Comparison of ENCODE assay signal across 8 cellular contexts in genomic region chr16:72172105-72173034, GRCh38. TPM values are rescaled to one million over a fixed set of nuclear protein-coding genes. Genes with fewer than 3 reads are reported as not detected.
A peak's percentile ranks its signal among the peaks of the same experiment; 100 is the strongest.
DNase-seq lines count a peak whose midpoint lies in the region; ATAC-seq and TF ChIP-seq lines count a peak whose summit lies in the region.

TSS of gene PMFBP1 (minus strand) at chr16:72172155. CDS start at chr16:72171208, 947 bp downstream.

- H3K27me3 Mint-ChIP-seq in activated T-cell treated with anti-CD3 and anti-CD28 coated beads, Interleukin-2, amount 50 U/mL, for 72 hours (ENCODE audit: low read depth) = peaks cover 17% of the 10 kb centered on the region

- H3K27me3 ChIP-seq in GM23248 (replicated peaks; ENCODE audit: insufficient read depth) (no peaks in the 10 kb centered on the region), transverse colon (no peaks in the 10 kb centered on the region)

- H3K9ac ChIP-seq in GM23248 = no peak within 1 kb of the TSS

- peaks cover 0 to 16% of the 10 kb centered on the region in 2 donors for H3K9me3 Mint-ChIP-seq in activated naive CD4-positive, alpha-beta T cell treated with anti-CD3 and anti-CD28 coated beads, Interleukin-2, amount 50 U/mL, for 72 hours
- peaks cover 11 to 15% of the 10 kb centered on the region in 2 donors for H3K9me3 Mint-ChIP-seq in activated T-cell treated with anti-CD3 and anti-CD28 coated beads, Interleukin-2, amount 50 U/mL, for 72 hours

- in situ Hi-C loops in GM23248 (cut with MboI) = no loop called here
- in situ Hi-C loops in KBM-7 (cut with MboI; ENCODE audit: low pct_unique_long_range_greater_than_20kb, low sequenced_read_pairs) = no loop called here
- in situ Hi-C loops in transverse colon (cut with MboI; ENCODE audit: low pct_ligation_motif_present in 1 of 4, low pct_unique_long_range_greater_than_20kb in 1 of 4, low sequenced_read_pairs in 3 of 4) = no loop called here

- no peaks in the 10 kb centered on the region for H3K79me2 ChIP-seq in GM23248 (ENCODE audit: insufficient read depth)

- no peak for TF ChIP-seq EP300 in transverse colon (IDR thresholded peaks at IDR 0.05; ENCODE audit: low read depth)

- intact Hi-C loops in transverse colon (cut with DNase I; ENCODE audit: low total_unique reads) = no loop called here

- H3K36me3 ChIP-seq in GM23248 (ENCODE audit: low read depth) = no peaks in the 10 kb centered on the region
- H3K36me3 ChIP-seq in transverse colon = no peaks in the 10 kb centered on the region

- no peak within 1 kb of the TSS for H3K27ac Mint-ChIP-seq in activated naive CD4-positive, alpha-beta T cell treated with anti-CD3 and anti-CD28 coated beads, Interleukin-2, amount 50 U/mL, for 72 hours
- H3K27ac Mint-ChIP-seq in activated T-cell treated with anti-CD3 and anti-CD28 coated beads, Interleukin-2, amount 50 U/mL, for 72 hours = peak within 1 kb of the TSS; percentile 18

- H3K27ac ChIP-seq in GM23248 (no peak within 1 kb of the TSS), transverse colon (no peak within 1 kb of the TSS)

- H3K9me2 ChIP-seq in GM23248 (ENCODE audit: insufficient read depth) = 0 out of 2 replicates have a peak, but pooled peaks cover 7% of the 10 kb centered on the region

- H3K4me3 ChIP-seq in GM23248 (no peak within 1 kb of the TSS), transverse colon (no peak within 1 kb of the TSS)

- no peak for TF ChIP-seq CTCF in transverse colon (IDR thresholded peaks at IDR 0.05)

- H2AFZ ChIP-seq in GM23248 = no peak within 1 kb of the TSS

- no peak for TF ChIP-seq POLR2A in transverse colon (IDR thresholded peaks at IDR 0.05)

- H3K4me3 Mint-ChIP-seq in activated T-cell treated with anti-CD3 and anti-CD28 coated beads, Interleukin-2, amount 50 U/mL, for 72 hours = no peak within 1 kb of the TSS

- no peak within 1 kb of the TSS for H3K4me2 ChIP-seq in GM23248 (ENCODE audit: unreplicated experiment)

- peak in 1 of 2 donors; percentile 37 for DNase-seq in activated naive CD4-positive, alpha-beta T cell treated with anti-CD3 and anti-CD28 coated beads, Interleukin-2, amount 50 U/mL, for 72 hours (ENCODE audit: low spot score in 2 of 2)
- no peak for DNase-seq in activated naive CD4-positive, alpha-beta T cell treated with anti-CD3 and anti-CD28 coated beads, Interleukin-2, amount 50 U/mL, for 16 hours
- peak; percentile 92 for DNase-seq in GM23248
- peak; percentile 87 for DNase-seq in KBM-7
- DNase-seq in activated T-cell treated with anti-CD3 and anti-CD28 coated beads, Interleukin-2, amount 50 U/mL, for 72 hours = peak; percentile 21 to 50
- peak; percentile 15 for DNase-seq in iPS DF 19.7 (ENCODE audit: low read depth, low spot score)
- peak; percentile 18 for DNase-seq in transverse colon
- no peak for DNase-seq in epidermal melanocyte (ENCODE audit: insufficient read length, low spot score)

- H3K9me3 ChIP-seq in GM23248 (ENCODE audit: low read depth) (no peaks in the 10 kb centered on the region), transverse colon (no peaks in the 10 kb centered on the region)

- no peaks in the 10 kb centered on the region for H3F3A ChIP-seq in GM23248 (ENCODE audit: insufficient read depth)

- H4K20me1 ChIP-seq in GM23248 (ENCODE audit: insufficient read depth) = no peaks in the 10 kb centered on the region

- peak; percentile 84 to 90 for ATAC-seq in activated naive CD4-positive, alpha-beta T cell treated with anti-CD3 and anti-CD28 coated beads, Interleukin-2, amount 50 U/mL, for 72 hours
- ATAC-seq in activated T-cell treated with anti-CD3 and anti-CD28 coated beads, Interleukin-2, amount 50 U/mL, for 72 hours (replicated peaks in 1 of 2) = peak; percentile 89

- H3K4me1 Mint-ChIP-seq in activated T-cell treated with anti-CD3 and anti-CD28 coated beads, Interleukin-2, amount 50 U/mL, for 72 hours (ENCODE audit: low read depth) = peaks cover 32% of the 10 kb centered on the region

- WGBS in GM23248 (ENCODE audit: low coverage in 1 of 2, low lambda C conversion rate in 2 of 2, missing lambda C conversion rate in 2 of 2), 2 experiments = 50% methylated on average over 11 of the region's 11 CpGs
- 73 to 74% methylated on average over 9 to 11 of the region's 11 CpGs for WGBS in transverse colon (ENCODE audit: low coverage in 1 of 2), 2 donors

- peaks cover 0 to 16% of the 10 kb centered on the region in 2 donors for H3K36me3 Mint-ChIP-seq in activated naive CD4-positive, alpha-beta T cell treated with anti-CD3 and anti-CD28 coated beads, Interleukin-2, amount 50 U/mL, for 72 hours
- peaks cover 10 to 11% of the 10 kb centered on the region in 2 donors for H3K36me3 Mint-ChIP-seq in activated T-cell treated with anti-CD3 and anti-CD28 coated beads, Interleukin-2, amount 50 U/mL, for 72 hours (ENCODE audit: insufficient read depth in 2 of 2)

- H3K4me1 ChIP-seq in GM23248 (ENCODE audit: insufficient read depth) = no peaks in the 10 kb centered on the region
- H3K4me1 ChIP-seq in transverse colon = no peaks in the 10 kb centered on the region

RNA-seq across cellular contexts. Expression of gene PMFBP1, which starts in this region (rescaled TPM):
- total RNA-seq in activated naive CD4-positive, alpha-beta T cell treated with anti-CD3 and anti-CD28 coated beads, Interleukin-2, amount 50 U/mL, for 72 hours = 1 to 10 TPM in 1 of 2 donors, under 1 TPM in 1; 0.16 to 3.1 TPM
- total RNA-seq in GM23248 (2014; rRNA removed; shearing (Covaris generic)) = not detected in 2 replicates
- polyA plus RNA-seq in GM23248 (2016; fragmentation: Nextera tagmentation; extraction: Ambion mirVana) = not detected in 2 replicates
- total RNA-seq in activated T-cell treated with anti-CD3 and anti-CD28 coated beads, Interleukin-2, amount 50 U/mL, for 72 hours = 1 to 10 TPM; 1.8 to 2.6 TPM
- total RNA-seq in transverse colon = 1 to 10 TPM in 3 of 4 donors, under 1 TPM in 1; 0.75 to 8.4 (median 4.2) TPM

Comparison
In these comparisons a context has a peak if more than half of its experiments do, and no peak if none do; other contexts are left out.
1. Peak in DNase-seq in GM23248; RNA of the gene not detected or under 1 TPM.
2. DNase-seq: peak in KBM-7 (single experiment), activated T-cell treated with anti-CD3 and anti-CD28 coated beads, Interleukin-2, amount 50 U/mL, for 72 hours (2 of 2), iPS DF 19.7 (single experiment) and transverse colon (single experiment); none in activated naive CD4-positive, alpha-beta T cell treated with anti-CD3 and anti-CD28 coated beads, Interleukin-2, amount 50 U/mL, for 16 hours (single experiment) and epidermal melanocyte (single experiment).